Comparison of ENCODE assay signal across 34 cellular contexts in genomic region chr7:115224923-115225322, GRCh38.
"Had no signal": no experiment of that assay in that cellular context is flagged by ENCODE, and none has a peak within 500 bp of the region (broad histone marks: within the 10 kb centered on the region; RNA-seq: fewer than 3 reads in every experiment).

No MANE protein-coding gene starts in this region.

- H3K36me3 ChIP-seq: ascending aorta, cardiac muscle cell, Peyer's patch had no signal

- H3K27me3 ChIP-seq: ascending aorta, cardiac muscle cell, Peyer's patch had no signal

- H3K4me3 ChIP-seq: ascending aorta, cardiac muscle cell, Peyer's patch had no signal

- H3K36me3 Mint-ChIP-seq: activated CD4-positive, alpha-beta memory T cell treated with anti-CD3 and anti-CD28 coated beads for 36 hours; activated CD8-positive, alpha-beta memory T cell treated with anti-CD3 and anti-CD28 coated beads, Interleukin-2, amount 10 ng/mL, durations not matched to agents 7 days and 5 days; activated naive CD8-positive, alpha-beta T cell treated with anti-CD3 and anti-CD28 coated beads for 36 hours; IgD-negative memory B cell had no signal

- H3K4me1 Mint-ChIP-seq: activated B cell treated with CpG ODN at 0.5 μM for 24 hours had no signal

- H3K9me3 ChIP-seq: ascending aorta, Peyer's patch had no signal

- H3K4me1 ChIP-seq: Peyer's patch had no signal

- H3K27ac Mint-ChIP-seq: activated B cell treated with CpG ODN at 0.5 μM for 24 hours; activated CD4-positive, alpha-beta memory T cell treated with anti-CD3 and anti-CD28 coated beads for 36 hours; activated CD8-positive, alpha-beta memory T cell treated with anti-CD3 and anti-CD28 coated beads, Interleukin-2, amount 10 ng/mL, durations not matched to agents 7 days and 5 days; activated naive CD8-positive, alpha-beta T cell treated with anti-CD3 and anti-CD28 coated beads for 36 hours; IgD-negative memory B cell had no signal

- H3K9me3 Mint-ChIP-seq: activated B cell treated with CpG ODN at 0.5 μM for 24 hours; activated CD4-positive, alpha-beta memory T cell treated with anti-CD3 and anti-CD28 coated beads for 36 hours; activated naive CD8-positive, alpha-beta T cell treated with anti-CD3 and anti-CD28 coated beads for 36 hours; IgD-negative memory B cell had no signal

- H3K27ac ChIP-seq: ascending aorta, cardiac muscle cell, Peyer's patch, VCaP had no signal

- DNase-seq: activated B cell treated with CpG ODN at 0.5 μM for 24 hours; activated CD4-positive, alpha-beta memory T cell treated with anti-CD3 and anti-CD28 coated beads for 36 hours; activated CD4-positive, alpha-beta T cell treated with anti-CD3 and anti-CD28 coated beads for 4 hours; activated CD4-positive, alpha-beta T cell treated with anti-CD3 and anti-CD28 coated beads, Interleukin-2, amount 50 U/mL, for 1 hour; activated CD4-positive, CD25-positive, alpha-beta regulatory T cell treated with anti-CD3 and anti-CD28 coated beads, Interleukin-2, amount 50 U/mL, for 72 hours; activated CD8-positive, alpha-beta memory T cell treated with anti-CD3 and anti-CD28 coated beads, Interleukin-2, amount 10 ng/mL, durations not matched to agents 7 days and 5 days; activated CD8-positive, alpha-beta memory T cell treated with anti-CD3 and anti-CD28 coated beads, Interleukin-2, amount 50 U/mL, for 48 hours; activated effector memory CD4-positive, alpha-beta T cell treated with Interleukin-2 at 50 U/mL for 16 hours; activated naive CD4-positive, alpha-beta T cell treated with anti-CD3 and anti-CD28 coated beads, Interleukin-2, amount 50 U/mL, for 16 hours; activated naive CD8-positive, alpha-beta T cell treated with anti-CD3 and anti-CD28 coated beads for 36 hours; activated T-cell treated with anti-CD3 and anti-CD28 coated beads, Interleukin-2, amount 50 U/mL, for 48 hours; amniotic stem cell; cerebellar nuclear complex; Karpas-422; KBM-7; NCI-H1105; NCI-H1417 treated with DMSO at 0.1 percent for 48 hours; NCI-H187 treated with DMSO at 0.1 percent for 48 hours; NCI-H2081; NCI-H226; NCI-H446 treated with DMSO at 0.1 percent for 48 hours; NCI-H524; NCI-H774; PC-3; Peyer's patch; RPMI8226; SW 1271; T-helper 1 cell; T-helper 2 cell; T-helper 9 cell had no signal

- H3K4me3 Mint-ChIP-seq: activated B cell treated with CpG ODN at 0.5 μM for 24 hours; activated CD4-positive, alpha-beta memory T cell treated with anti-CD3 and anti-CD28 coated beads for 36 hours; activated CD8-positive, alpha-beta memory T cell treated with anti-CD3 and anti-CD28 coated beads, Interleukin-2, amount 10 ng/mL, durations not matched to agents 7 days and 5 days; activated naive CD8-positive, alpha-beta T cell treated with anti-CD3 and anti-CD28 coated beads for 36 hours; IgD-negative memory B cell had no signal

- H3K27me3 Mint-ChIP-seq: activated B cell treated with CpG ODN at 0.5 μM for 24 hours; activated CD4-positive, alpha-beta memory T cell treated with anti-CD3 and anti-CD28 coated beads for 36 hours; activated CD8-positive, alpha-beta memory T cell treated with anti-CD3 and anti-CD28 coated beads, Interleukin-2, amount 10 ng/mL, durations not matched to agents 7 days and 5 days had no signal
